ENCODE assay signal across 33 cellular contexts in genomic region chr11:100625041-100625440, GRCh38.
DNase-seq lines count a peak whose midpoint lies in the region; ATAC-seq, FAIRE-seq and TF ChIP-seq lines count a peak whose summit lies in the region.
"Had no signal": no experiment of that assay in that cellular context is flagged by ENCODE, and none has a peak within 500 bp of the region (broad histone marks: within the 10 kb centered on the region; RNA-seq: fewer than 3 reads in every experiment).

No MANE protein-coding gene starts in this region.

- peak overlapping the region; percentile 74 for H2AFZ ChIP-seq in mammary epithelial cell (ENCODE audit: low read depth, low read length)

- H3K27me3 Mint-ChIP-seq in MCF 10A (ENCODE audit: insufficient read depth, unreplicated experiment) (no peaks in the 10 kb centered on the region), glutamatergic neuron (ENCODE audit: unreplicated experiment) (no peaks in the 10 kb centered on the region), endothelial cell (ENCODE audit: unreplicated experiment) (no peaks in the 10 kb centered on the region)
- H3K27me3 Mint-ChIP-seq in activated CD8-positive, alpha-beta T cell treated with anti-CD3 and anti-CD28 coated beads, Interleukin-2, amount 10 ng/mL, durations not matched to agents 7 days and 5 days (ENCODE audit: low read depth) = no peaks in the 10 kb centered on the region
- H3K27me3 Mint-ChIP-seq: activated CD4-positive, alpha-beta T cell treated with anti-CD3 and anti-CD28 coated beads, Interleukin-2, amount 10 ng/mL, durations not matched to agents 7 days and 5 days; activated CD8-positive, alpha-beta memory T cell treated with anti-CD3 and anti-CD28 coated beads, Interleukin-2, amount 10 ng/mL, durations not matched to agents 7 days and 5 days; CD4-positive, alpha-beta T cell had no signal

- H3K9ac ChIP-seq in mammary epithelial cell (ENCODE audit: insufficient read depth, low read length) = peak overlapping the region; percentile 50

- H3K4me3 ChIP-seq in mammary epithelial cell (replicated peaks in 1 of 3; ENCODE audit: insufficient read depth in 1 of 3, low read depth in 2 of 3, low read length in 3 of 3) = no peak overlapping the region
- H3K4me3 ChIP-seq in astrocyte of the spinal cord (ENCODE audit: low read depth, low read length) = no peak overlapping the region
- H3K4me3 ChIP-seq: lower lobe of right lung, prostate gland, skin epidermis, upper lobe of right lung had no signal

- no peak for FAIRE-seq in urothelium cell line (lab: Jason Lieb, UNC)
- FAIRE-seq: HepG2 had no signal

- H3K27ac Mint-ChIP-seq in MCF 10A (ENCODE audit: low read depth, unreplicated experiment) (no peak overlapping the region), glutamatergic neuron (ENCODE audit: unreplicated experiment) (peak overlapping the region; percentile 10), endothelial cell (ENCODE audit: unreplicated experiment) (no peak overlapping the region)
- no peak overlapping the region for H3K27ac Mint-ChIP-seq in activated CD8-positive, alpha-beta T cell treated with anti-CD3 and anti-CD28 coated beads, Interleukin-2, amount 10 ng/mL, durations not matched to agents 7 days and 5 days
- H3K27ac Mint-ChIP-seq: activated CD4-positive, alpha-beta T cell treated with anti-CD3 and anti-CD28 coated beads, Interleukin-2, amount 10 ng/mL, durations not matched to agents 7 days and 5 days; activated CD8-positive, alpha-beta memory T cell treated with anti-CD3 and anti-CD28 coated beads, Interleukin-2, amount 10 ng/mL, durations not matched to agents 7 days and 5 days; activated T-helper 1 cell treated with anti-CD3 and anti-CD28 coated beads, Interleukin-12 subunit alpha, Interleukin-12 subunit beta, Interleukin-2, Interleukin-4 antibody, amounts not matched to agents 30 ng/mL and 10 ng/mL and 1 ng/mL, durations not matched to agents 14 hours and 24 hours and 36 hours; CD4-positive, alpha-beta T cell; stimulated activated effector memory CD8-positive, alpha-beta T cell treated with anti-CD3 and anti-CD28 coated beads, Interleukin-12 subunit alpha, Interleukin-12 subunit beta, amount 100 ng/mL, for 72 hours; T-helper 2 cell treated with Interferon-gamma antibody and Interleukin-4, amounts not matched to agents 5 μg/mL and 100 μg/mL, for 36 hours had no signal

- in situ Hi-C loops in mammary epithelial cell (cut with MboI; ENCODE audit: low sequenced_read_pairs in 2 of 2) (no loop called here), astrocyte of the spinal cord (cut with HindIII; ENCODE audit: low sequenced_read_pairs) (no loop called here)

- no peak overlapping the region for H3K4me3 Mint-ChIP-seq in MCF 10A (ENCODE audit: unreplicated experiment)
- no peak overlapping the region for H3K4me3 Mint-ChIP-seq in glutamatergic neuron (ENCODE audit: unreplicated experiment)
- no peak overlapping the region for H3K4me3 Mint-ChIP-seq in endothelial cell (ENCODE audit: unreplicated experiment)
- H3K4me3 Mint-ChIP-seq in activated CD8-positive, alpha-beta T cell treated with anti-CD3 and anti-CD28 coated beads, Interleukin-2, amount 10 ng/mL, durations not matched to agents 7 days and 5 days = no peak overlapping the region
- H3K4me3 Mint-ChIP-seq: activated CD4-positive, alpha-beta T cell treated with anti-CD3 and anti-CD28 coated beads, Interleukin-2, amount 10 ng/mL, durations not matched to agents 7 days and 5 days; activated CD8-positive, alpha-beta memory T cell treated with anti-CD3 and anti-CD28 coated beads, Interleukin-2, amount 10 ng/mL, durations not matched to agents 7 days and 5 days; activated T-helper 1 cell treated with anti-CD3 and anti-CD28 coated beads, Interleukin-12 subunit alpha, Interleukin-12 subunit beta, Interleukin-2, Interleukin-4 antibody, amounts not matched to agents 30 ng/mL and 10 ng/mL and 1 ng/mL, durations not matched to agents 14 hours and 24 hours and 36 hours; CD4-positive, alpha-beta T cell; stimulated activated effector memory CD8-positive, alpha-beta T cell treated with anti-CD3 and anti-CD28 coated beads, Interleukin-12 subunit alpha, Interleukin-12 subunit beta, amount 100 ng/mL, for 72 hours; T-helper 2 cell treated with Interferon-gamma antibody and Interleukin-4, amounts not matched to agents 5 μg/mL and 100 μg/mL, for 36 hours had no signal

- dilution Hi-C loops in mammary epithelial cell (cut with HindIII; ENCODE audit: low sequenced_read_pairs) = no loop called here

- BruUV-seq in mammary epithelial cell (replicated peaks; lab: Mats Ljungman, UMichigan) (no TSS peak), MCF 10A (replicated peaks; lab: Mats Ljungman, UMichigan) (no TSS peak)

- H3K9me3 Mint-ChIP-seq in MCF 10A (ENCODE audit: unreplicated experiment) (peaks cover 12% of the 10 kb centered on the region), glutamatergic neuron (ENCODE audit: unreplicated experiment) (peaks cover 5% of the 10 kb centered on the region), endothelial cell (ENCODE audit: unreplicated experiment) (peaks cover 17% of the 10 kb centered on the region)
- H3K9me3 Mint-ChIP-seq in activated CD8-positive, alpha-beta T cell treated with anti-CD3 and anti-CD28 coated beads, Interleukin-2, amount 10 ng/mL, durations not matched to agents 7 days and 5 days (ENCODE audit: insufficient read depth) = peaks cover 4% of the 10 kb centered on the region

- peak; percentile 63 for DNase-seq in mammary epithelial cell
- no peak for DNase-seq in MCF 10A (ENCODE audit: unreplicated experiment)
- peak; percentile 31 for DNase-seq in astrocyte of the spinal cord (ENCODE audit: low read depth, low spot score)
- DNase-seq in glutamatergic neuron = no peak
- peak; percentile 49 for DNase-seq in urothelium cell line (ENCODE audit: low spot score)
- DNase-seq in endothelial cell (ENCODE audit: low spot score) = no peak
- no peak for DNase-seq in cortex of kidney (lab: John Stamatoyannopoulos, UW)
- DNase-seq in activated CD8-positive, alpha-beta T cell treated with anti-CD3 and anti-CD28 coated beads, Interleukin-2, amount 10 ng/mL, durations not matched to agents 7 days and 5 days = no peak
- DNase-seq: activated CD4-positive, alpha-beta T cell treated with anti-CD3 and anti-CD28 coated beads, Interleukin-2, amount 10 ng/mL, durations not matched to agents 7 days and 5 days; activated CD8-positive, alpha-beta memory T cell treated with anti-CD3 and anti-CD28 coated beads, Interleukin-2, amount 10 ng/mL, durations not matched to agents 7 days and 5 days; activated naive CD4-positive, alpha-beta T cell treated with anti-CD3 and anti-CD28 coated beads, Interleukin-2, amount 50 U/mL, for 16 hours; CD4-positive, alpha-beta T cell; effector CD8-positive, alpha-beta T cell; GF-D8; H7; kidney; lower lobe of right lung; NCI-H1105 treated with DMSO at 0.1 percent for 48 hours; NCI-H2081; NCI-H774; stimulated activated CD4-positive, alpha-beta T cell treated with anti-CD3 and anti-CD28 coated beads, Interleukin-2, amount 100 ng/mL, for 24 hours; substantia nigra; upper lobe of right lung; WERI-Rb-1 had no signal

- CTCF ChIA-PET in mammary epithelial cell (lab: Charles Lee; ENCODE audit: low non-redundant PET) = no interaction called here
- CTCF ChIA-PET in MCF 10A (lab: Yijun Ruan, JAX) = interaction anchor here (0.6 kb wide), 1 partner anchor 344 kb away, joined by 3 read pairs; no protein-coding TSS in a partner anchor
- CTCF ChIA-PET in activated CD8-positive, alpha-beta T cell treated with anti-CD3 and anti-CD28 coated beads, Interleukin-2, amount 10 ng/mL, durations not matched to agents 7 days and 5 days (lab: Charles Lee) = no interaction called here

- peaks cover 6% of the 10 kb centered on the region for H3K4me1 ChIP-seq in mammary epithelial cell (ENCODE audit: insufficient read depth, low read length)
- H3K4me1 ChIP-seq: lower lobe of right lung, prostate gland, upper lobe of right lung had no signal

- peak overlapping the region; percentile 83 for H3K27ac ChIP-seq in mammary epithelial cell (ENCODE audit: insufficient read depth, low read depth, low read length)
- H3K27ac ChIP-seq: lower lobe of right lung, neutrophil, prostate gland, skin epidermis, upper lobe of right lung, WERI-Rb-1 had no signal

- H3K36me3 Mint-ChIP-seq in MCF 10A (ENCODE audit: insufficient read depth, unreplicated experiment) (no peaks in the 10 kb centered on the region), glutamatergic neuron (ENCODE audit: unreplicated experiment) (peaks cover 30% of the 10 kb centered on the region), endothelial cell (ENCODE audit: low read depth, unreplicated experiment) (peaks cover 17% of the 10 kb centered on the region)
- no peaks in the 10 kb centered on the region for H3K36me3 Mint-ChIP-seq in activated CD8-positive, alpha-beta T cell treated with anti-CD3 and anti-CD28 coated beads, Interleukin-2, amount 10 ng/mL, durations not matched to agents 7 days and 5 days (ENCODE audit: low read depth)
- H3K36me3 Mint-ChIP-seq: activated CD8-positive, alpha-beta memory T cell treated with anti-CD3 and anti-CD28 coated beads, Interleukin-2, amount 10 ng/mL, durations not matched to agents 7 days and 5 days; stimulated activated effector memory CD8-positive, alpha-beta T cell treated with anti-CD3 and anti-CD28 coated beads, Interleukin-12 subunit alpha, Interleukin-12 subunit beta, amount 100 ng/mL, for 72 hours had no signal

- no peaks in the 10 kb centered on the region for H3K79me2 ChIP-seq in mammary epithelial cell (ENCODE audit: insufficient read depth, low read length)

- TF ChIP-seq CTCF in mammary epithelial cell (conservative IDR thresholded peaks at IDR 0.05 in 1 of 2, IDR thresholded peaks at IDR 0.05 in 1 of 2; ENCODE audit: extremely low read depth in 1 of 2, insufficient read depth in 1 of 2, low read depth in 1 of 2, low read length in 2 of 2) = no peak
- TF ChIP-seq CTCF in MCF 10A (IDR thresholded peaks at IDR 0.05; ENCODE audit: unreplicated experiment) = no peak
- TF ChIP-seq CTCF in astrocyte of the spinal cord (IDR thresholded peaks at IDR 0.05; ENCODE audit: low read depth, low read length) = no peak
- no peak for TF ChIP-seq CTCF in glutamatergic neuron (IDR thresholded peaks at IDR 0.05; ENCODE audit: partially characterized antibody, unreplicated experiment)
- no peak for TF ChIP-seq CTCF in endothelial cell (IDR thresholded peaks at IDR 0.05; ENCODE audit: unreplicated experiment)

- 18% methylated on average over 4 of the region's 4 CpGs for WGBS in mammary epithelial cell (ENCODE audit: low coverage, missing lambda C conversion rate)

- H3K9me3 ChIP-seq in mammary epithelial cell (replicated peaks; ENCODE audit: insufficient read depth, low read length) = peaks cover 28% of the 10 kb centered on the region
- H3K9me3 ChIP-seq: neutrophil, prostate gland, upper lobe of right lung had no signal

- POLR2A ChIA-PET in MCF 10A (lab: Yijun Ruan, JAX) = no interaction called here
- POLR2A ChIA-PET in activated CD8-positive, alpha-beta T cell treated with anti-CD3 and anti-CD28 coated beads, Interleukin-2, amount 10 ng/mL, durations not matched to agents 7 days and 5 days (lab: Charles Lee) = no interaction called here

- H4K20me1 ChIP-seq in mammary epithelial cell (ENCODE audit: insufficient read depth, low read length) = no peaks in the 10 kb centered on the region

- no peaks in the 10 kb centered on the region for H3K27me3 ChIP-seq in mammary epithelial cell (ENCODE audit: insufficient read depth, low read length)
- H3K27me3 ChIP-seq: neutrophil, upper lobe of right lung had no signal

- intact Hi-C loops in mammary epithelial cell (cut with micrococcal nuclease) = no loop called here
- intact Hi-C loops in MCF 10A (cut with micrococcal nuclease) = no loop called here

- H3K4me2 ChIP-seq in mammary epithelial cell (ENCODE audit: insufficient read depth, low read depth, low read length) = peak overlapping the region; percentile 69

- no peak for ATAC-seq in activated CD8-positive, alpha-beta T cell treated with anti-CD3 and anti-CD28 coated beads, Interleukin-2, amount 10 ng/mL, durations not matched to agents 7 days and 5 days
- ATAC-seq: activated CD8-positive, alpha-beta memory T cell treated with anti-CD3 and anti-CD28 coated beads, Interleukin-2, amount 10 ng/mL, durations not matched to agents 7 days and 5 days; esophagus mucosa; HepG2; lower lobe of right lung; SK-N-SH treated with all-trans-retinoic acid at 6 μM for 48 hours; stimulated activated effector memory CD8-positive, alpha-beta T cell treated with anti-CD3 and anti-CD28 coated beads, Interleukin-12 subunit alpha, Interleukin-12 subunit beta, amount 100 ng/mL, for 72 hours; upper lobe of right lung had no signal

- no peaks in the 10 kb centered on the region for H3K36me3 ChIP-seq in mammary epithelial cell (ENCODE audit: insufficient read depth, low read length)
- H3K36me3 ChIP-seq: lower lobe of right lung, neutrophil, prostate gland, upper lobe of right lung, WERI-Rb-1 had no signal

- no peaks in the 10 kb centered on the region for H3K4me1 Mint-ChIP-seq in MCF 10A (ENCODE audit: insufficient read depth, unreplicated experiment)
- peaks cover 10% of the 10 kb centered on the region for H3K4me1 Mint-ChIP-seq in glutamatergic neuron (ENCODE audit: low read depth, unreplicated experiment)
- H3K4me1 Mint-ChIP-seq in endothelial cell (ENCODE audit: unreplicated experiment) = no peaks in the 10 kb centered on the region
- no peaks in the 10 kb centered on the region for H3K4me1 Mint-ChIP-seq in activated CD8-positive, alpha-beta T cell treated with anti-CD3 and anti-CD28 coated beads, Interleukin-2, amount 10 ng/mL, durations not matched to agents 7 days and 5 days (ENCODE audit: low read depth)
- H3K4me1 Mint-ChIP-seq: activated CD4-positive, alpha-beta T cell treated with anti-CD3 and anti-CD28 coated beads, Interleukin-2, amount 10 ng/mL, durations not matched to agents 7 days and 5 days; activated CD8-positive, alpha-beta memory T cell treated with anti-CD3 and anti-CD28 coated beads, Interleukin-2, amount 10 ng/mL, durations not matched to agents 7 days and 5 days; stimulated activated effector memory CD8-positive, alpha-beta T cell treated with anti-CD3 and anti-CD28 coated beads, Interleukin-12 subunit alpha, Interleukin-12 subunit beta, amount 100 ng/mL, for 72 hours had no signal

Comparison
In these comparisons a context has a peak if more than half of its experiments do, and no peak if none do; other contexts are left out.
1. DNase-seq: peak in mammary epithelial cell (single experiment), astrocyte of the spinal cord (single experiment) and urothelium cell line (single experiment); none in MCF 10A (single experiment), glutamatergic neuron (single experiment), endothelial cell (single experiment), cortex of kidney (single experiment) and activated CD8-positive, alpha-beta T cell treated with anti-CD3 and anti-CD28 coated beads, Interleukin-2, amount 10 ng/mL, durations not matched to agents 7 days and 5 days (single experiment).